ENCODE assay signal across 9 cellular contexts in the genomic region with DNA sequence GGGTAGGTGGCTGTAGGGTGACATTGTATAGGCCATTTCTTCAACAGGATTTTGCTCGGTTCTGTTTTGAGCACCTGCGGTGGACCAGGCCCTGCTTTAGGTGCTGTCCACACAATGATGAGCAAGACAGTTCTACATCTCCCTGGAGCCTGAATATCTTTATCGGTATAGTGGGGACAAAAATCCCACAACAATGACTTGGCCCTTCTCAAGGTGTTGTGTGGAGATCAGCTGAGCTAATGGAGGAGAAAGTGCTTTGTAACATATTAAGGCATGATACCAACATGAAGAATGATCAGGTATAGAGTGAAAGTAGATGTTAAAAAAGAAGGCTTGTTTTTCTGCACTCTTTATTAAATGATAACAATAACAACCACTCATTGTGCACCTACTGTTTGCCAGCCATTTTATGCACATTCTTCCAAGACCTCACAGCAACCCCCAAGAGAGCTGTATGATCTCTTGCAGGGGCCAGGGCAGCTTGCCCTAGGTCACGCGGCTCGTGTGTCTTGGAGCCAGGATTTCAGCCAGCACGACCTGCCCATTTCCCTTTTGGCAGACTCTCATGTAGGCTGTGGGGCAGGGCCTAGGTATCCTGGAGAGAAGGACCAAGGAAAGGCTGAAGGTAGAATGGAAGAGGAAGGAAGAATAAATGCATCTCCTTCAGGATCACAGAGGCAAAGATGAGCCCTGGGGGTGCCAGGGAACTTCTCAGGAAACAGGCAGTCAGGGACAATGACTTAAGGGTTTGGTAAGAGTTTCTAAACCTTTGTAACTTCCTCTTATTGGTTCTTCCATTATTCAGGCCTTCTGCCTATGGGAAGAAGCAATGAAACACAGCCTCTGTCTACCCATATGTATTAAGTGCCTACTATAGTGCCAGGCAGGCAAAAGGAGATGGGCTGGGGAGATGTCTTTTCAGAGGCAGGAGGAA. TPM values are rescaled to one million over a fixed set of nuclear protein-coding genes. Genes with fewer than 3 reads are reported as not detected.
A peak's percentile ranks its signal among the peaks of the same experiment; 100 is the strongest.
DNase-seq lines count a peak whose midpoint lies in the region; ATAC-seq and TF ChIP-seq lines count a peak whose summit lies in the region.
"Had no signal": no experiment of that assay in that cellular context is flagged by ENCODE, and none has a peak within 500 bp of the region (broad histone marks: within the 10 kb centered on the region; RNA-seq: fewer than 3 reads in every experiment).

No MANE protein-coding gene starts in this region.

- TF ChIP-seq POLR2A in GM18505 (IDR thresholded peaks at IDR 0.05; ENCODE audit: borderline replicate concordance, extremely low read depth, insufficient read depth, insufficient read length): no peak

- H3K36me3 ChIP-seq in heart right ventricle: no peaks in the 10 kb centered on the region

- peaks cover 19% of the 10 kb centered on the region for H3K27me3 Mint-ChIP-seq in activated CD8-positive, alpha-beta T cell treated with anti-CD3 and anti-CD28 coated beads for 36 hours

- no peaks in the 10 kb centered on the region for H3K4me1 Mint-ChIP-seq in activated CD8-positive, alpha-beta T cell treated with anti-CD3 and anti-CD28 coated beads for 36 hours (ENCODE audit: low read depth)

- no peak overlapping the region for H3K27ac Mint-ChIP-seq in activated CD8-positive, alpha-beta T cell treated with anti-CD3 and anti-CD28 coated beads for 36 hours

- no peaks in the 10 kb centered on the region for H3K9me3 ChIP-seq in heart right ventricle

- intact Hi-C loops in heart right ventricle (cut with DNase I): loop anchor here in 4 of 10 donors (5.0 kb wide), 1 partner anchor 52 kb away; a partner anchor contains a TSS
- intact Hi-C loops in activated CD8-positive, alpha-beta T cell treated with anti-CD3 and anti-CD28 coated beads for 36 hours (cut with micrococcal nuclease): no loop called here

- TF ChIP-seq CTCF in heart right ventricle (IDR thresholded peaks at IDR 0.05): no peak
- TF ChIP-seq CTCF in activated CD8-positive, alpha-beta T cell treated with anti-CD3 and anti-CD28 coated beads for 36 hours (IDR thresholded peaks at IDR 0.05): no peak

- peak; percentile 30 to 46 for DNase-seq in heart right ventricle
- DNase-seq in activated CD8-positive, alpha-beta T cell treated with anti-CD3 and anti-CD28 coated beads for 36 hours: no peak
- no peak for DNase-seq in COR-L47 (lab: John Stamatoyannopoulos, UW)
- DNase-seq in activated CD4-positive, alpha-beta T cell treated with anti-CD3 and anti-CD28 coated beads, Interleukin-2, amount 50 U/mL, for 48 hours: no peak
- no peak for DNase-seq in kidney glomerular epithelial cell (lab: John Stamatoyannopoulos, UW)
- DNase-seq: Calu3 had no signal

- CTCF ChIA-PET in activated CD8-positive, alpha-beta T cell treated with anti-CD3 and anti-CD28 coated beads for 36 hours (lab: Charles Lee): interaction anchor here (1.1 to 1.4 kb wide), 2 partner anchors 13 to 23 kb away, joined by 3 read pairs; no protein-coding TSS in a partner anchor

- ATAC-seq in GM18505 (IDR thresholded peaks at IDR 0.05; ENCODE audit: unreplicated experiment) (peak; percentile 40), GM21717 (IDR thresholded peaks at IDR 0.05; ENCODE audit: unreplicated experiment) (peak; percentile 51), HG03460 (IDR thresholded peaks at IDR 0.05; ENCODE audit: unreplicated experiment) (peak; percentile 30), heart right ventricle (peak; percentile 7 to 60 (median 44))
- no peak for ATAC-seq in activated CD8-positive, alpha-beta T cell treated with anti-CD3 and anti-CD28 coated beads for 36 hours

- POLR2A ChIA-PET in activated CD8-positive, alpha-beta T cell treated with anti-CD3 and anti-CD28 coated beads for 36 hours (lab: Charles Lee): no interaction called here

- H3K4me3 ChIP-seq in heart right ventricle: no peak overlapping the region

- H3K4me3 Mint-ChIP-seq in activated CD8-positive, alpha-beta T cell treated with anti-CD3 and anti-CD28 coated beads for 36 hours: no peak overlapping the region

- H3K9me3 Mint-ChIP-seq in activated CD8-positive, alpha-beta T cell treated with anti-CD3 and anti-CD28 coated beads for 36 hours: no peaks in the 10 kb centered on the region

- H3K36me3 Mint-ChIP-seq in activated CD8-positive, alpha-beta T cell treated with anti-CD3 and anti-CD28 coated beads for 36 hours (ENCODE audit: low read depth): no peaks in the 10 kb centered on the region

- H3K27me3 ChIP-seq in heart right ventricle: no peaks in the 10 kb centered on the region

- H3K27ac ChIP-seq in heart right ventricle: peak overlapping the region; percentile 71 to 94 (median 88)

- 40 to 47% methylated on average over 7 of the region's 7 CpGs for WGBS in heart right ventricle, 2 donors

- H3K4me1 ChIP-seq in heart right ventricle: peaks cover 0 to 89% (median 29%) of the 10 kb centered on the region in 9 donors

RNA-seq across cellular contexts. Expression of a gene that starts 50.0 kb away (rescaled TPM):
- total RNA-seq in heart right ventricle: 10 to 100 TPM; 21.5 to 36.6 (median 28.9) TPM
- polyA plus RNA-seq in heart right ventricle: 10 to 100 TPM in 1 of 2 donors, 1 to 10 TPM in 1; 1.6 to 15.4 TPM
- total RNA-seq in activated CD8-positive, alpha-beta T cell treated with anti-CD3 and anti-CD28 coated beads for 36 hours: 1 to 10 TPM; 6.8 to 7.1 TPM

Comparison
In these comparisons a context has a peak if more than half of its experiments do, and no peak if none do; other contexts are left out.
1. DNase-seq: peak in heart right ventricle (2 of 2); none in activated CD8-positive, alpha-beta T cell treated with anti-CD3 and anti-CD28 coated beads for 36 hours (single experiment), COR-L47 (single experiment), activated CD4-positive, alpha-beta T cell treated with anti-CD3 and anti-CD28 coated beads, Interleukin-2, amount 50 U/mL, for 48 hours (0 of 2) and kidney glomerular epithelial cell (single experiment).